17 cellular contexts compared by ENCODE assay signal in the genomic region with DNA sequence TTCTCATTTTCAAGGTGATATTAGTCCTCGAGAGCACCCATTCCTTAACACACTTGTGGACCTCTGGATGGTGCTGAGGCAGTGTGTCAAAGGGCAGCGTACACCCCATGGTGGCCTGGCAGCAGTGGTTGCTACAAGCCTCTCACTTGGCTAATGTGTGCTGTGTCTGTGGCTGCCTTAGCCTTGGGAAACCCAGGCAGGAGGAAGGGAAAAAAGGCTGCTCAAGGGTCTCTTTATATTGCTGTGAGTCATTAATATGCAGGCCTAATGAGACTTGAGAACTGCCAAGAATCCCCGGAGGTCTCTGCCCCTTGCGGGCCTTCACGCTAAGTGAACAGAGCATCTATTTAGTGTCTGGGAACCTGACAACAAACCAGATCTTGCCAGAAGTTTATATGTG. TPM values are rescaled to one million over a fixed set of nuclear protein-coding genes. Genes with fewer than 3 reads are reported as not detected.
A peak's percentile ranks its signal among the peaks of the same experiment; 100 is the strongest.
DNase-seq lines count a peak whose midpoint lies in the region; TF ChIP-seq lines count a peak whose summit lies in the region.
"Had no signal": no experiment of that assay in that cellular context is flagged by ENCODE, and none has a peak within 500 bp of the region (broad histone marks: within the 10 kb centered on the region; RNA-seq: fewer than 3 reads in every experiment).

No MANE protein-coding gene starts in this region.

- no peak overlapping the region for H2AK5ac ChIP-seq in mesendoderm (ENCODE audit: low read length)

- H3K4me1 ChIP-seq in mesendoderm (ENCODE audit: control insufficient read depth, low read depth, low read length), result no peaks in the 10 kb centered on the region
- peaks cover 0 to 25% (median 0%) of the 10 kb centered on the region in 4 donors for H3K4me1 ChIP-seq in tibial nerve
- H3K4me1 ChIP-seq: HAP-1 had no signal

- no peaks in the 10 kb centered on the region for H3K9me3 ChIP-seq in tibial nerve

- H3K27me3 ChIP-seq in mesendoderm (ENCODE audit: insufficient read depth, low read length, poor library complexity) (no peaks in the 10 kb centered on the region), tibial nerve (peaks cover 0 to 22% of the 10 kb centered on the region in 2 donors)

- H3K4ac ChIP-seq in mesendoderm (ENCODE audit: low read depth, low read length), result no peak overlapping the region

- peaks cover 4% of the 10 kb centered on the region for H3K79me1 ChIP-seq in mesendoderm (ENCODE audit: low read length)

- TF ChIP-seq EP300 in tibial nerve (IDR thresholded peaks at IDR 0.05), result peak; percentile 39 to 57

- H4K8ac ChIP-seq in mesendoderm (ENCODE audit: low read depth, low read length), result no peak overlapping the region

- TF ChIP-seq CTCF in tibial nerve (IDR thresholded peaks at IDR 0.05), result no peak

- no peak overlapping the region for H2BK120ac ChIP-seq in mesendoderm (ENCODE audit: low read depth, low read length)

- TF ChIP-seq POLR2A in tibial nerve (IDR thresholded peaks at IDR 0.05), result no peak

- H2BK5ac ChIP-seq in mesendoderm (ENCODE audit: low read length), result no peak overlapping the region

- no CpG with 5 or more reads among the region's 5 CpGs for WGBS in mesendoderm (ENCODE audit: extremely low coverage, insufficient coverage, low lambda C conversion rate)
- WGBS in tibial nerve, 2 donors, result 42 to 45% methylated on average over 5 of the region's 5 CpGs

- no peak overlapping the region for H2BK15ac ChIP-seq in mesendoderm (replicated peaks; ENCODE audit: low read depth)

- peak overlapping the region; percentile 9 for H3K4me2 ChIP-seq in mesendoderm (ENCODE audit: low read length)

- no peak overlapping the region for H4K5ac ChIP-seq in mesendoderm (ENCODE audit: low read length)

- H3K4me3 ChIP-seq in mesendoderm (ENCODE audit: low read length) (no peak overlapping the region), tibial nerve (no peak overlapping the region)
- H3K4me3 ChIP-seq: HAP-1 had no signal

- H3K36me3 ChIP-seq in mesendoderm (ENCODE audit: control insufficient read depth, insufficient read depth, low read length) (no peaks in the 10 kb centered on the region), tibial nerve (no peaks in the 10 kb centered on the region)
- H3K36me3 ChIP-seq: HAP-1 had no signal

- peak overlapping the region; percentile 37 for H3K9ac ChIP-seq in mesendoderm (ENCODE audit: low read length)

- no peak overlapping the region for H3K23ac ChIP-seq in mesendoderm (ENCODE audit: low read length)

- peak overlapping the region; percentile 67 for H3K56ac ChIP-seq in mesendoderm (ENCODE audit: low read length)

- DNase-seq in DMS 273 (lab: John Stamatoyannopoulos, UW; ENCODE audit: unreplicated experiment), result peak; percentile 4
- no peak for DNase-seq in DMS 273 treated with DMSO at 0.1 percent for 48 hours (lab: John Stamatoyannopoulos, UW)
- DNase-seq in cerebellar cortex (ENCODE audit: low spot score), result peak; percentile 43
- peak; percentile 18 for DNase-seq in mesendoderm
- no peak for DNase-seq in tibial nerve (ENCODE audit: low spot score in 2 of 2)
- DNase-seq in stimulated activated CD4-positive, alpha-beta T cell treated with anti-CD3 and anti-CD28 coated beads, Interleukin-1b, Interleukin-23, amount 100 ng/mL, for 48 hours, result no peak
- DNase-seq in COLO668 (lab: John Stamatoyannopoulos, UW; ENCODE audit: unreplicated experiment), result no peak
- no peak for DNase-seq in AG08395 (ENCODE audit: low spot score)
- DNase-seq: activated naive CD8-positive, alpha-beta T cell treated with anti-CD3 and anti-CD28 coated beads, Interleukin-2, amount 50 U/mL, for 24 hours; activated T-cell treated with anti-CD3 and anti-CD28 coated beads, Interleukin-2, amount 50 U/mL, for 24 hours; CD8-positive, alpha-beta T cell; foreskin fibroblast; NCI-H1930; stimulated activated CD4-positive, alpha-beta T cell treated with anti-CD3 and anti-CD28 coated beads, Interleukin-4, amount 100 ng/mL, for 24 hours had no signal

- no peak overlapping the region for H3K18ac ChIP-seq in mesendoderm (ENCODE audit: low read length)

- H3K27ac ChIP-seq in mesendoderm (ENCODE audit: low read depth, low read length) (no peak overlapping the region), tibial nerve (peak overlapping the region; percentile 14 to 70 (median 50))
- H3K27ac ChIP-seq: 22Rv1, RWPE1 had no signal

- H3K79me2 ChIP-seq in mesendoderm (ENCODE audit: control insufficient read depth, insufficient read depth, low read length), result peaks cover 45% of the 10 kb centered on the region

RNA-seq across cellular contexts. Expression of gene PCDH10, which starts 7.0 kb away (rescaled TPM):
- 86.0 TPM for polyA plus RNA-seq in mesendoderm (2013, experiment 1 of 2)
- 86.7 TPM for polyA plus RNA-seq in mesendoderm (2013, experiment 2 of 2)
- total RNA-seq in tibial nerve, result 10 to 100 TPM in 1 of 4 donors, 1 to 10 TPM in 3; 2.5 to 10.5 (median 3.5) TPM
- total RNA-seq: CD8-positive, alpha-beta T cell had no signal

Comparison
In these comparisons a context has a peak if more than half of its experiments do, and no peak if none do; other contexts are left out.
1. DNase-seq: peak in DMS 273 (single experiment), cerebellar cortex (single experiment) and mesendoderm (single experiment); none in DMS 273 treated with DMSO at 0.1 percent for 48 hours (single experiment), tibial nerve (0 of 2), stimulated activated CD4-positive, alpha-beta T cell treated with anti-CD3 and anti-CD28 coated beads, Interleukin-1b, Interleukin-23, amount 100 ng/mL, for 48 hours (single experiment), COLO668 (single experiment) and AG08395 (single experiment).